In genomic region chr10:51079331-51079730, GRCh38 we compare ENCODE assay signal across 29 cellular contexts. TPM values are rescaled to one million over a fixed set of nuclear protein-coding genes. Genes with fewer than 3 reads are reported as not detected.
DNase-seq lines count a peak whose midpoint lies in the region; ATAC-seq and TF ChIP-seq lines count a peak whose summit lies in the region.
"Had no signal": no experiment of that assay in that cellular context is flagged by ENCODE, and none has a peak within 500 bp of the region (broad histone marks: within the 10 kb centered on the region; RNA-seq: fewer than 3 reads in every experiment).

No MANE protein-coding gene starts in this region.

- no peaks in the 10 kb centered on the region for H3K27me3 Mint-ChIP-seq in chondrocyte (ENCODE audit: low read depth)

- no peaks in the 10 kb centered on the region for H3K36me3 ChIP-seq in HEK293 (ENCODE audit: control insufficient read depth in 2 of 2, insufficient read depth in 1 of 2, low read length in 2 of 2)
- H3K36me3 ChIP-seq in thyroid gland: no peaks in the 10 kb centered on the region
- H3K36me3 ChIP-seq in stomach: no peaks in the 10 kb centered on the region
- H3K36me3 ChIP-seq: BLaER1, neutrophil, SJSA1, tibial nerve had no signal

- H3K4me3 Mint-ChIP-seq in chondrocyte (ENCODE audit: unreplicated experiment): no peak overlapping the region
- H3K4me3 Mint-ChIP-seq: activated CD4-positive, alpha-beta memory T cell treated with anti-CD3 and anti-CD28 coated beads, Interleukin-2, amount 10 ng/mL, durations not matched to agents 7 days and 5 days; activated T-helper 17 cell treated with anti-CD3 and anti-CD28 coated beads, Interleukin-2, amount 50 U/mL, for 72 hours had no signal

- H3K27ac ChIP-seq in HEK293 (ENCODE audit: extremely low read depth, low read depth, low read length): no peak overlapping the region
- H3K27ac ChIP-seq in thyroid gland: peak overlapping the region; percentile 11 to 55 (median 28)
- H3K27ac ChIP-seq in stomach: peak overlapping the region in 2 of 5 donors; percentile 20 to 39
- H3K27ac ChIP-seq: BLaER1, neutrophil, SJSA1, tibial nerve had no signal

- no peaks in the 10 kb centered on the region for H3K27me3 ChIP-seq in thyroid gland
- H3K27me3 ChIP-seq in stomach: peaks cover 0 to 15% (median 0%) of the 10 kb centered on the region in 3 donors
- H3K27me3 ChIP-seq: tibial nerve had no signal

- DNase-seq in chondrocyte (ENCODE audit: low spot score) (no peak), islet precursor cell (peak; percentile 68), thyroid gland (no peak), stomach (no peak), NCI-H446 (lab: John Stamatoyannopoulos, UW) (no peak)
- DNase-seq: activated CD4-positive, alpha-beta memory T cell treated with anti-CD3 and anti-CD28 coated beads, Interleukin-2, amount 10 ng/mL, durations not matched to agents 7 days and 5 days; activated CD4-positive, CD25-positive, alpha-beta regulatory T cell treated with anti-CD3 and anti-CD28 coated beads, Interleukin-2, amount 50 U/mL, for 72 hours; activated naive CD4-positive, alpha-beta T cell treated with anti-CD3 and anti-CD28 coated beads, Interleukin-2, amount 50 U/mL, for 16 hours; amniotic stem cell; caudate nucleus; dermis blood vessel endothelial cell; GF-D8; KG1; kidney; NCI-H1417 treated with DMSO at 0.1 percent for 48 hours; NCI-H774; RPMI8226; stimulated activated CD4-positive, alpha-beta T cell treated with anti-CD3 and anti-CD28 coated beads, Interleukin-15, amount 100 ng/mL, for 24 hours; stimulated activated naive CD4-positive, alpha-beta T cell treated with Interleukin-2 at 50 U/mL for 16 hours; T-helper 1 cell had no signal

- H3K4me1 ChIP-seq in HEK293 (ENCODE audit: control insufficient read depth, insufficient read depth, low read length) (peaks cover 26% of the 10 kb centered on the region), thyroid gland (peaks cover 17 to 23% of the 10 kb centered on the region in 2 donors), stomach (peaks cover 0 to 48% (median 14%) of the 10 kb centered on the region in 4 donors)
- H3K4me1 ChIP-seq: BLaER1 had no signal

- TF ChIP-seq CTCF in HEK293 (tag by site-specific recombination; IDR thresholded peaks at IDR 0.05) (no peak), chondrocyte (IDR thresholded peaks at IDR 0.05) (peak; percentile 10), thyroid gland (IDR thresholded peaks at IDR 0.05) (peak in 2 of 6 experiments; percentile 11 to 34), stomach (IDR thresholded peaks at IDR 0.05) (no peak)

- H3K9me3 ChIP-seq in HEK293 (ENCODE audit: control insufficient read depth, insufficient read depth, low read depth, low read length) (no peaks in the 10 kb centered on the region), thyroid gland (no peaks in the 10 kb centered on the region), stomach (no peaks in the 10 kb centered on the region)
- H3K9me3 ChIP-seq: neutrophil, SJSA1, tibial nerve had no signal

- ATAC-seq in HG03175 (IDR thresholded peaks at IDR 0.05; ENCODE audit: unreplicated experiment): no peak
- ATAC-seq: activated T-helper 17 cell treated with anti-CD3 and anti-CD28 coated beads, Interleukin-2, amount 50 U/mL, for 72 hours; sciatic nerve had no signal

- 82 to 84% methylated on average over 1 of the region's 1 CpG for WGBS in thyroid gland, 2 donors
- WGBS in stomach, 5 donors: 62 to 83% (median 68%) methylated on average over 1 of the region's 1 CpG

- no peak overlapping the region for H3K27ac Mint-ChIP-seq in chondrocyte (ENCODE audit: unreplicated experiment)
- H3K27ac Mint-ChIP-seq: activated CD4-positive, alpha-beta memory T cell treated with anti-CD3 and anti-CD28 coated beads, Interleukin-2, amount 10 ng/mL, durations not matched to agents 7 days and 5 days; activated T-helper 17 cell treated with anti-CD3 and anti-CD28 coated beads, Interleukin-2, amount 50 U/mL, for 72 hours had no signal

- TF ChIP-seq POLR2A in thyroid gland (IDR thresholded peaks at IDR 0.05) (no peak), stomach (IDR thresholded peaks at IDR 0.05) (no peak)

- H3K4me3 ChIP-seq in HEK293 (ENCODE audit: low read depth, low read length) (no peak overlapping the region), thyroid gland (replicated peaks in 1 of 3) (no peak overlapping the region), stomach (no peak overlapping the region)
- H3K4me3 ChIP-seq: BLaER1, lung, SJSA1, tibial nerve had no signal

- CTCF ChIA-PET in HEK293 (lab: Yijun Ruan, JAX): interaction anchor here (0.7 kb wide), 1 partner anchor 24 kb away, joined by 4 read pairs; no protein-coding TSS in a partner anchor

- H3K9me3 Mint-ChIP-seq in chondrocyte (ENCODE audit: low read depth): no peaks in the 10 kb centered on the region
- H3K9me3 Mint-ChIP-seq: activated CD4-positive, alpha-beta memory T cell treated with anti-CD3 and anti-CD28 coated beads, Interleukin-2, amount 10 ng/mL, durations not matched to agents 7 days and 5 days; activated T-helper 17 cell treated with anti-CD3 and anti-CD28 coated beads, Interleukin-2, amount 50 U/mL, for 72 hours had no signal

- intact Hi-C loops in thyroid gland (cut with DNase I) (no loop called here), stomach (cut with DNase I; ENCODE audit: low total_unique reads) (no loop called here)

- TF ChIP-seq EP300 in stomach (IDR thresholded peaks at IDR 0.05): no peak

- no peaks in the 10 kb centered on the region for H3K36me3 Mint-ChIP-seq in chondrocyte (ENCODE audit: low read depth)

- H3K4me1 Mint-ChIP-seq in chondrocyte (ENCODE audit: low read depth): peaks cover 44% of the 10 kb centered on the region
- H3K4me1 Mint-ChIP-seq: activated T-helper 17 cell treated with anti-CD3 and anti-CD28 coated beads, Interleukin-2, amount 50 U/mL, for 72 hours had no signal

- POLR2A ChIA-PET in HEK293 (lab: Yijun Ruan, JAX): no interaction called here

TF ChIP-seq in HEK293, 187 proteins besides CTCF, POLR2A, EP300 and RAD21 (continues in another document):
- TF ChIP-seq ZNF292 (tag by site-specific recombination; IDR thresholded peaks at IDR 0.05; ENCODE audit: borderline replicate concordance, low read depth) (no peak), ZNF561 (tag by site-specific recombination; IDR thresholded peaks at IDR 0.05; ENCODE audit: borderline replicate concordance) (no peak), ZBTB26 (tag by site-specific recombination; optimal IDR thresholded peaks at IDR 0.05) (no peak), REST (tag by site-specific recombination; IDR thresholded peaks at IDR 0.05) (no peak), RBAK (tag by site-specific recombination; IDR thresholded peaks at IDR 0.05) (no peak), ZNF2 (tag by site-specific recombination; IDR thresholded peaks at IDR 0.05) (no peak), SCRT2 (tag by site-specific recombination; IDR thresholded peaks at IDR 0.05) (peak; percentile 92), PRDM1 (tag by site-specific recombination; IDR thresholded peaks at IDR 0.05) (peak; percentile 47), SCRT1 (tag by site-specific recombination; IDR thresholded peaks at IDR 0.05; ENCODE audit: borderline replicate concordance) (peak; percentile 66; the same call in 1 of the 2 replicates)
- TF ChIP-seq, protein P1, sequence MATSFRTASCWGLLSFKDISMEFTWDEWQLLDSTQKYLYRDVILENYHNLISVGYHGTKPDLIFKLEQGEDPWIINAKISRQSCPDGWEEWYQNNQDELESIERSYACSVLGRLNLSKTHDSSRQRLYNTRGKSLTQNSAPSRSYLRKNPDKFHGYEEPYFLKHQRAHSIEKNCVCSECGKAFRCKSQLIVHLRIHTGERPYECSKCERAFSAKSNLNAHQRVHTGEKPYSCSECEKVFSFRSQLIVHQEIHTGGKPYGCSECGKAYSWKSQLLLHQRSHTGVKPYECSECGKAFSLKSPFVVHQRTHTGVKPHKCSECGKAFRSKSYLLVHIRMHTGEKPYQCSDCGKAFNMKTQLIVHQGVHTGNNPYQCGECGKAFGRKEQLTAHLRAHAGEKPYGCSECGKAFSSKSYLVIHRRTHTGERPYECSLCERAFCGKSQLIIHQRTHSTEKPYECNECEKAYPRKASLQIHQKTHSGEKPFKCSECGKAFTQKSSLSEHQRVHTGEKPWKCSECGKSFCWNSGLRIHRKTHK (tag by site-specific recombination; IDR thresholded peaks at IDR 0.05): no peak

RNA-seq across cellular contexts. Expression of gene PRKG1, which starts 5.0 kb away (rescaled TPM):
- 22.8 to 27.1 TPM (median 23.4 TPM) in 3 replicates for total RNA-seq in chondrocyte
- total RNA-seq in thyroid gland: 10 to 100 TPM; 26.5 to 72.3 (median 58.1) TPM
- 10 to 100 TPM; 11.6 to 89.2 (median 26.8) TPM for total RNA-seq in stomach
- polyA plus RNA-seq in stomach: 1 to 10 TPM; 1.5 to 7.9 (median 3.7) TPM
- total RNA-seq: activated CD4-positive, alpha-beta memory T cell treated with anti-CD3 and anti-CD28 coated beads, Interleukin-2, amount 10 ng/mL, durations not matched to agents 7 days and 5 days; SJSA1 had no signal
